ENCODE assay signal across 9 cellular contexts in the genomic region with DNA sequence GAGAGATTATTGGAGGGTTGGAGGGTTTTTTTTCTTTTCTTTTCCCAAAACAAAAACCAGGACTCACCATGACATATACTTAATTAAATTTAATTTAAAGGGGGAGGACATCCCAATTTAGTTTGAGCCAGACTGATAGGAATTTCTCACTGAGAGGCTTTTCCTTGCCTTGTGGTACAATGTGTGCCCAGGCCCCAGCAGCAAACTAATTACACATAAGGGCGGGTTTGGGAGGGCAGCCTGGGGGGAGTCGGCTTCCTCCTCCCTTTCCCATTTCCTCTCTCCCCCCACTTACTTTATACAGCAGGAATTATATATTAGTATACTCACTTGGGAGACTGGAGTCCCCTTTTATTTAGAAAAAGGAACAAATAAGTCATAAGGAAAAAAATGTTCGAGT. TPM values are rescaled to one million over a fixed set of nuclear protein-coding genes. Genes with fewer than 3 reads are reported as not detected.
A peak's percentile ranks its signal among the peaks of the same experiment; 100 is the strongest.
DNase-seq lines count a peak whose midpoint lies in the region; ATAC-seq and TF ChIP-seq lines count a peak whose summit lies in the region.
"Had no signal": no experiment of that assay in that cellular context is flagged by ENCODE, and none has a peak within 500 bp of the region (broad histone marks: within the 10 kb centered on the region; RNA-seq: fewer than 3 reads in every experiment).

No MANE protein-coding gene starts in this region.

- no peaks in the 10 kb centered on the region for H3K9me3 ChIP-seq in HUES6 (ENCODE audit: control insufficient read depth, insufficient read depth, low read depth, low read length)
- H3K9me3 ChIP-seq in iPS-18c (ENCODE audit: control insufficient read depth, insufficient read depth, low read length): no peaks in the 10 kb centered on the region
- H3K9me3 ChIP-seq in thoracic aorta: no peaks in the 10 kb centered on the region
- H3K9me3 ChIP-seq in testis: no peaks in the 10 kb centered on the region

- intact Hi-C loops in testis (cut with DNase I; ENCODE audit: low total_unique reads): loop anchor here (10.0 kb wide), 2 partner anchors 138 to 218 kb away; no protein-coding TSS in a partner anchor

- TF ChIP-seq POLR2A in testis (IDR thresholded peaks at IDR 0.05): no peak

- H3K4me3 ChIP-seq in HUES6 (ENCODE audit: low read depth, low read length) (peak overlapping the region; percentile 81), iPS-18c (ENCODE audit: insufficient read depth, low read depth, low read length) (0 out of 2 replicates have a peak overlapping the region, but pooled peaks have one; percentile 1), thoracic aorta (peak overlapping the region; percentile 86), testis (no peak overlapping the region)

- H3K27me3 ChIP-seq in HUES6 (ENCODE audit: control insufficient read depth, insufficient read depth, low read length): peaks cover 14% of the 10 kb centered on the region; the same call in 1 of the 2 replicates
- H3K27me3 ChIP-seq in thoracic aorta (replicated peaks; ENCODE audit: insufficient read depth): no peaks in the 10 kb centered on the region
- H3K27me3 ChIP-seq in testis: no peaks in the 10 kb centered on the region

- DNase-seq in thoracic aorta (ENCODE audit: low spot score): no peak
- DNase-seq in central memory CD4-positive, alpha-beta T cell: no peak
- DNase-seq in testis: no peak
- DNase-seq: immature natural killer cell, Kasumi-1 had no signal

- H3K27ac ChIP-seq in HUES6 (ENCODE audit: low read depth, low read length) (no peak overlapping the region), VCaP (peak overlapping the region; percentile 77), thoracic aorta (no peak overlapping the region), testis (no peak overlapping the region)

- 26 to 39% methylated on average over 3 of the region's 3 CpGs for WGBS in testis, 2 donors

- TF ChIP-seq CTCF in VCaP (conservative IDR thresholded peaks at IDR 0.05) (no peak), thoracic aorta (IDR thresholded peaks at IDR 0.05) (no peak), testis (IDR thresholded peaks at IDR 0.05) (no peak)

- no peak overlapping the region for H3K9ac ChIP-seq in HUES6 (ENCODE audit: low read length)

- no peak for ATAC-seq in thoracic aorta (ENCODE audit: insufficient number of reproducible peaks, low FRiP score, low read depth)
- ATAC-seq in HG03354 (IDR thresholded peaks at IDR 0.05; ENCODE audit: poor library complexity, severe bottlenecking, unreplicated experiment): no peak

- H3K4me1 ChIP-seq in HUES6 (ENCODE audit: control insufficient read depth, insufficient read depth, low read length) (peaks cover 62% of the 10 kb centered on the region), thoracic aorta (ENCODE audit: control insufficient read depth in 1 of 2, low read depth in 2 of 2) (peaks cover 7 to 35% of the 10 kb centered on the region in 2 donors), testis (peaks cover 4% of the 10 kb centered on the region)

- peaks cover 8% of the 10 kb centered on the region; the same call in 1 of the 2 replicates for H3K36me3 ChIP-seq in HUES6 (ENCODE audit: control insufficient read depth, insufficient read depth, low read length)
- no peaks in the 10 kb centered on the region for H3K36me3 ChIP-seq in thoracic aorta
- H3K36me3 ChIP-seq in testis (ENCODE audit: low read depth, missing control alignments): no peaks in the 10 kb centered on the region

RNA-seq across cellular contexts. Expression of gene TEAD1, which starts 2.9 kb away (rescaled TPM):
- total RNA-seq in thoracic aorta: 100 to 1,000 TPM in 1 of 2 donors, 10 to 100 TPM in 1; 57.3 to 164 TPM
- 10 to 100 TPM; 63.5 to 78.1 TPM for total RNA-seq in testis
- 24.6 TPM for polyA plus RNA-seq in testis (ENCODE audit: insufficient read depth, low read depth, low replicate concordance)
- polyA plus RNA-seq: immature natural killer cell had no signal

Comparison
In these comparisons a context has a peak if more than half of its experiments do, and no peak if none do; other contexts are left out.
1. H3K4me3 ChIP-seq: peak in HUES6 (single experiment), iPS-18c (single experiment) and thoracic aorta (single experiment); none in testis (0 of 2).